In the genomic region with DNA sequence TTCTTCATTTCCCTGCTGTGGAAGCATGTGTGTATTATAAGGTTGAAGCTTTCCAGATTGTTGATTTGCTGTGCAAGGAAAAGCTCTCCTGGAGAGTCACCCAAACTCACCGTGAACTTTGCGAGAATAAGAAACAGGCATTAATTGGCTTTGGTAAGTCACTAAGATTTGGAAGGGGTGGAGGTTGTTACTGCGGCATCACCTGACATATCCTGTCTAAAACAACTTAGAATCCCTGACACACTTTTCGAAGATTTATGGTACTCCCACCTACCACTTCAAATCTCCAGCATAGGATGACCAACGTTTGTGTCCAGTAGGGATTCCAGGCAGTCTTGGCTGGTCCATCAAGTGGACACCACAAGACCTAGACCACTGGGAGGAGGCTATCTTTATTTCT, we compare ENCODE assay signal across 21 cellular contexts.
"Had no signal": no experiment of that assay in that cellular context is flagged by ENCODE, and none has a peak within 500 bp of the region (broad histone marks: within the 10 kb centered on the region; RNA-seq: fewer than 3 reads in every experiment).

No MANE protein-coding gene starts in this region.

- H3K36me3 ChIP-seq: esophagus squamous epithelium, gastrocnemius medialis, heart right ventricle, left lung, lower lobe of right lung had no signal

- DNase-seq: cortex of kidney; effector CD8-positive, alpha-beta T cell; effector memory CD8-positive, alpha-beta T cell; endodermal cell; esophagus squamous epithelium; foreskin fibroblast; foreskin melanocyte; gastrocnemius medialis; glutamatergic neuron; heart right ventricle; hippocampal formation; left cardiac atrium; left lung; left ventricle myocardium superior; lower lobe of right lung; mesenchymal stem cell had no signal

- H3K27ac ChIP-seq: epithelial cell of prostate, esophagus squamous epithelium, gastrocnemius medialis, heart right ventricle, left lung, lower lobe of right lung had no signal

- FAIRE-seq: colon, endometrium, islet of Langerhans had no signal

- H3K4me3 ChIP-seq: esophagus squamous epithelium, gastrocnemius medialis, heart right ventricle, left lung, lower lobe of right lung had no signal

- H3K9me3 ChIP-seq: gastrocnemius medialis, lower lobe of right lung had no signal

- ATAC-seq: effector memory CD8-positive, alpha-beta T cell; esophagus mucosa; gastrocnemius medialis; heart right ventricle; left cardiac atrium; left lung; left ventricle myocardium superior; lower lobe of right lung had no signal

- H3K4me1 ChIP-seq: gastrocnemius medialis, heart right ventricle, left lung, lower lobe of right lung had no signal
